ENCODE assay signal across 1 cellular context in the genomic region with DNA sequence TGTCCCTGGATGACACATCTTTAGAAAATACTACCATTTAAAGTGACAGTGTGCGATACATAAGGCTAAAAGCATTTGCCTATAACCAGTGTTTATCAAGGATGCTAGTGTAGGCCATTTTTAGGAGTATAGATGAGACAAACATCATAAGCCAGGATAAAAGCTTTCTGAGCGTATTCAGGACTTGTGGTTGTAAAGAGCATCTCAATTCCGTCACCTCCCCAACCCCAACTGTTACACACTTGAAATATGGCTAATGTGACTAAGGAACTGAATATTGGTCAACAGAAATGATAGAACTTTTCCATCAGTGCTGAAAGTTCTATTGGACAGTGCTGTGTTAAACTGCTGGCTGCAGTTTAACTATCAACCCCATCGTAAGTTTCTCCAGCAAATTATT.
TF ChIP-seq lines count a peak whose summit lies in the region.

No MANE protein-coding gene starts in this region.

TF ChIP-seq in SK-N-SH treated with all-trans-retinoic acid at 6 μM for 48 hours, 23 proteins besides CTCF, POLR2A, EP300 and RAD21 (continued from another document):
- TF ChIP-seq, protein P1, sequence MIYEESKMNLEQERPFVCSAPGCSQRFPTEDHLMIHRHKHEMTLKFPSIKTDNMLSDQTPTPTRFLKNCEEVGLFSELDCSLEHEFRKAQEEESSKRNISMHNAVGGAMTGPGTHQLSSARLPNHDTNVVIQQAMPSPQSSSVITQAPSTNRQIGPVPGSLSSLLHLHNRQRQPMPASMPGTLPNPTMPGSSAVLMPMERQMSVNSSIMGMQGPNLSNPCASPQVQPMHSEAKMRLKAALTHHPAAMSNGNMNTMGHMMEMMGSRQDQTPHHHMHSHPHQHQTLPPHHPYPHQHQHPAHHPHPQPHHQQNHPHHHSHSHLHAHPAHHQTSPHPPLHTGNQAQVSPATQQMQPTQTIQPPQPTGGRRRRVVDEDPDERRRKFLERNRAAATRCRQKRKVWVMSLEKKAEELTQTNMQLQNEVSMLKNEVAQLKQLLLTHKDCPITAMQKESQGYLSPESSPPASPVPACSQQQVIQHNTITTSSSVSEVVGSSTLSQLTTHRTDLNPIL (CRISPR knock-in tag; IDR thresholded peaks at IDR 0.05; ENCODE audit: low read depth): no peak
